Comparison of ENCODE assay signal across 8 cellular contexts in the genomic region with DNA sequence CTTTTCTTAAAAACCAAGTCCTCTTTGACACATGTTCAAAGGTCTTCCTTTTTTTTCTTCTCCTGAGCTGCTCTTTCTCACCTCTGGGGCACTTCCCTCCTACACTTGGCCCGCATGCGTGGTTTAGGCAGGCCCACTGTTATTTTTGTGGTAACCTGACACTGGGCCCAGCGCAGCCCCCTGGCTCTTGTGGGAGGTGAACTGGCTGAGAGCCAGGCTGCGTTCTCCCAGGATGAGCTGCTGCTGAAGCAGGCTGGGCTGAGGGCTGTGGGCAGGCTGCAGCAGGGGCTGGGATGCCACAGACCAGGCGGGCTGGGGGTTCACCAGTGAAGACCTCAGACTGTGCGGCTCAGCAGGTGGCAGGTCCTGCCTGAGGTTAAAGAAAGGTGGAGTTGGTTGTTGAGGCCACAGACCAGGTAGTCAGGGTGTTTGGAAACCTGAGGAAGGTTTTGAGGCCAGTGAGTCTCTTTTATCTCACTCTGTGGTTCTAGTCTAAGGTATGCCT.
A peak's percentile ranks its signal among the peaks of the same experiment; 100 is the strongest.
DNase-seq lines count a peak whose midpoint lies in the region; ATAC-seq, FAIRE-seq and TF ChIP-seq lines count a peak whose summit lies in the region.

No MANE protein-coding gene starts in this region.

- FAIRE-seq in frontal cortex (lab: Jason Lieb, UNC) = no peak

- TF ChIP-seq CTCF in astrocyte of the spinal cord (IDR thresholded peaks at IDR 0.05; ENCODE audit: low read depth, low read length) = no peak

- in situ Hi-C loops in astrocyte of the spinal cord (cut with HindIII; ENCODE audit: low sequenced_read_pairs) = no loop called here

- no peak for ATAC-seq in HG02588 (IDR thresholded peaks at IDR 0.05; ENCODE audit: unreplicated experiment)
- ATAC-seq in HG02884 (IDR thresholded peaks at IDR 0.05; ENCODE audit: unreplicated experiment) = no peak

- DNase-seq in DMS153 treated with DMSO at 0.1 percent for 48 hours (lab: John Stamatoyannopoulos, UW; ENCODE audit: unreplicated experiment) = peak; percentile 84
- peak; percentile 64 for DNase-seq in NCI-H2081 treated with DMSO at 0.1 percent for 48 hours (lab: John Stamatoyannopoulos, UW)
- DNase-seq in astrocyte of the spinal cord (ENCODE audit: low read depth, low spot score) = peak; percentile 92
- DNase-seq in medulla oblongata (ENCODE audit: extremely low spot score) = peak; percentile 8
- DNase-seq in frontal cortex (ENCODE audit: low spot score in 2 of 2) = no peak
- no peak for DNase-seq in AML-193 (lab: John Stamatoyannopoulos, UW)

- H3K4me3 ChIP-seq in astrocyte of the spinal cord (ENCODE audit: low read depth, low read length) = no peak overlapping the region

Comparison
In these comparisons a context has a peak if more than half of its experiments do, and no peak if none do; other contexts are left out.
1. DNase-seq: peak in DMS153 treated with DMSO at 0.1 percent for 48 hours (single experiment), NCI-H2081 treated with DMSO at 0.1 percent for 48 hours (single experiment), astrocyte of the spinal cord (single experiment) and medulla oblongata (single experiment); none in frontal cortex (0 of 2) and AML-193 (0 of 2).